In genomic region chr12:108693781-108694180, GRCh38 we compare ENCODE assay signal across 12 cellular contexts. TPM values are rescaled to one million over a fixed set of nuclear protein-coding genes. Genes with fewer than 3 reads are reported as not detected.
DNase-seq lines count a peak whose midpoint lies in the region; ATAC-seq, FAIRE-seq and TF ChIP-seq lines count a peak whose summit lies in the region.
"Had no signal": no experiment of that assay in that cellular context is flagged by ENCODE, and none has a peak within 500 bp of the region (broad histone marks: within the 10 kb centered on the region; RNA-seq: fewer than 3 reads in every experiment).

No MANE protein-coding gene starts in this region.

- FAIRE-seq in HepG2 (lab: Jason Lieb, UNC) (no peak), K562 (lab: Jason Lieb, UNC) (no peak)

- WGBS in HepG2 (ENCODE audit: low lambda C conversion rate): 97% methylated on average over 8 of the region's 8 CpGs
- WGBS in right lobe of liver (ENCODE audit: insufficient coverage, low coverage, low lambda C conversion rate, missing lambda C conversion rate): 84% methylated on average over 2 of the region's 8 CpGs
- 62% methylated on average over 8 of the region's 8 CpGs for WGBS in K562 (ENCODE audit: insufficient coverage, low coverage, missing lambda C conversion rate)

- intact Hi-C loops in HepG2 (cut with micrococcal nuclease; ENCODE audit: unreplicated experiment): loop anchor here (5.0 kb wide), 1 partner anchor 79 kb away; no protein-coding TSS in a partner anchor
- intact Hi-C loops in right lobe of liver (cut with DNase I): no loop called here
- intact Hi-C loops in K562 (cut with micrococcal nuclease): loop anchor here (5.0 kb wide), 1 partner anchor 61 kb away; the partner anchor contains the start of gene SELPLG

- peaks cover 38 to 57% of the 10 kb centered on the region in 2 donors for H3K4me1 Mint-ChIP-seq in natural killer cell treated with Interleukin-12 subunit alpha and Interleukin-12 subunit beta and Interleukin-15 and Interleukin-18, amount 100 ng/mL, for 72 hours (ENCODE audit: low read depth in 2 of 2)

- H3K9me3 ChIP-seq in HepG2 (ENCODE audit: low read length): no peaks in the 10 kb centered on the region
- H3K9me3 ChIP-seq in right lobe of liver: no peaks in the 10 kb centered on the region
- H3K9me3 ChIP-seq in K562 (replicated peaks; ENCODE audit: control insufficient read depth, insufficient read depth, low read depth, low read length): no peaks in the 10 kb centered on the region

- ATAC-seq in HepG2 (no peak), right lobe of liver (no peak), K562 (no peak), HG03175 (IDR thresholded peaks at IDR 0.05; ENCODE audit: unreplicated experiment) (no peak)
- no peak for ATAC-seq in natural killer cell treated with Interleukin-12 subunit alpha and Interleukin-12 subunit beta and Interleukin-15 and Interleukin-18, amount 100 ng/mL, for 72 hours

- H3K4me3 ChIP-seq in HepG2 (replicated peaks in 1 of 3; ENCODE audit: insufficient read depth in 1 of 3, low read depth in 2 of 3, low read length in 3 of 3) (no peak overlapping the region), right lobe of liver (no peak overlapping the region), K562 (no peak overlapping the region)

- in situ Hi-C loops in HepG2 (cut with HindIII; ENCODE audit: extremely low pct_ligation_motif_present, low pct_unique_long_range_greater_than_20kb): no loop called here
- in situ Hi-C loops in K562 (cut with MboI): no loop called here

- BruUV-seq in HepG2 (replicated peaks; lab: Mats Ljungman, UMichigan) (no TSS peak), K562 (replicated peaks; lab: Mats Ljungman, UMichigan) (no TSS peak)

- TF ChIP-seq EP300 in HepG2 (IDR thresholded peaks at IDR 0.05; ENCODE audit: low read depth in 2 of 2, low read length in 2 of 2) (no peak), HepG2 (CRISPR knock-in tag; IDR thresholded peaks at IDR 0.05; ENCODE audit: borderline replicate concordance) (no peak), K562 (IDR thresholded peaks at IDR 0.05; ENCODE audit: low read length) (no peak)

- H2AFZ ChIP-seq in HepG2 (ENCODE audit: low read length) (no peak overlapping the region), K562 (ENCODE audit: low read depth, low read length) (no peak overlapping the region)

- H3K27ac ChIP-seq in HepG2 (ENCODE audit: extremely low read length, insufficient read depth, low read length): peak overlapping the region; percentile 20
- H3K27ac ChIP-seq in right lobe of liver: no peak overlapping the region
- peak overlapping the region; percentile 99 for H3K27ac ChIP-seq in K562 (ENCODE audit: extremely low read depth, low read depth, low read length)

- no peaks in the 10 kb centered on the region for H3K9me3 Mint-ChIP-seq in natural killer cell treated with Interleukin-12 subunit alpha and Interleukin-12 subunit beta and Interleukin-15 and Interleukin-18, amount 100 ng/mL, for 72 hours

- CTCF ChIA-PET in HepG2 (lab: Yijun Ruan, JAX; ENCODE audit: low intra/inter-chr PET ratio, low total read pairs): no interaction called here
- CTCF ChIA-PET in K562 (lab: Yijun Ruan, JAX; ENCODE audit: low intra/inter-chr PET ratio): no interaction called here

- H3K79me2 ChIP-seq in HepG2 (ENCODE audit: insufficient read depth, low read length) (peaks cover 86% of the 10 kb centered on the region), K562 (ENCODE audit: control insufficient read depth, insufficient read depth, low read length) (peaks cover 87% of the 10 kb centered on the region)

- peak overlapping the region; percentile 39 to 41 for H3K27ac Mint-ChIP-seq in natural killer cell treated with Interleukin-12 subunit alpha and Interleukin-12 subunit beta and Interleukin-15 and Interleukin-18, amount 100 ng/mL, for 72 hours

- H3K4me1 ChIP-seq in HepG2 (ENCODE audit: insufficient read depth, low read length) (peaks cover 48% of the 10 kb centered on the region), right lobe of liver (peaks cover 0 to 15% (median 5%) of the 10 kb centered on the region in 4 donors), K562 (replicated peaks in 1 of 2; ENCODE audit: control insufficient read depth in 2 of 2, insufficient read depth in 2 of 2, low read length in 2 of 2) (peaks cover 38 to 85% of the 10 kb centered on the region in 2 experiments)

- no peak for DNase-seq in HepG2 (ENCODE audit: low spot score)
- no peak for DNase-seq in right lobe of liver
- DNase-seq in K562 (ENCODE audit: extremely low read depth in 1 of 4, low spot score in 3 of 4): peak in 1 of 4 experiments; percentile 32
- no peak for DNase-seq in natural killer cell treated with Interleukin-12 subunit alpha and Interleukin-12 subunit beta and Interleukin-15 and Interleukin-18, amount 100 ng/mL, for 72 hours (ENCODE audit: low spot score)
- DNase-seq in NCI-H1436 (lab: John Stamatoyannopoulos, UW): no peak
- DNase-seq in stimulated activated CD4-positive, alpha-beta T cell treated with anti-CD3 and anti-CD28 coated beads, Interleukin-2, amount 100 ng/mL, for 24 hours: no peak
- no peak for DNase-seq in SK-N-DZ (ENCODE audit: low spot score)
- DNase-seq: activated CD8-positive, alpha-beta memory T cell treated with anti-CD3 and anti-CD28 coated beads, Interleukin-2, amount 50 U/mL, for 48 hours; Karpas-422; NCI-H446 treated with DMSO at 0.1 percent for 48 hours; nucleus accumbens had no signal

- H3K36me3 ChIP-seq in HepG2 (replicated peaks in 1 of 2; ENCODE audit: control insufficient read depth in 1 of 2, insufficient read depth in 2 of 2, low read length in 2 of 2) (peaks cover 14 to 44% of the 10 kb centered on the region in 2 experiments), right lobe of liver (peaks cover 0 to 3% (median 0%) of the 10 kb centered on the region in 4 donors), K562 (ENCODE audit: control insufficient read depth, insufficient read depth, low read length) (peaks cover 64% of the 10 kb centered on the region)

- H3K9me1 ChIP-seq in K562 (ENCODE audit: control insufficient read depth, insufficient read depth, low read length): no peaks in the 10 kb centered on the region

- no peak for TF ChIP-seq POLR2A in HepG2 (IDR thresholded peaks at IDR 0.05; ENCODE audit: insufficient read depth in 1 of 2, low read depth in 2 of 2, low read length in 2 of 2)
- no peak for TF ChIP-seq POLR2A in right lobe of liver (IDR thresholded peaks at IDR 0.05)
- TF ChIP-seq POLR2A in K562 (conservative IDR thresholded peaks at IDR 0.05): no peak

- no peak overlapping the region for H3K4me2 ChIP-seq in HepG2 (ENCODE audit: low read depth, low read length)
- peak overlapping the region; percentile 75 for H3K4me2 ChIP-seq in K562 (ENCODE audit: insufficient read depth, low read length)

- H3K4me3 Mint-ChIP-seq in natural killer cell treated with Interleukin-12 subunit alpha and Interleukin-12 subunit beta and Interleukin-15 and Interleukin-18, amount 100 ng/mL, for 72 hours: peak overlapping the region; percentile 27

- POLR2A ChIA-PET in HepG2 (lab: Yijun Ruan, JAX): interaction anchor here (0.7 kb wide), 1 partner anchor 11 kb away, joined by 3 read pairs; no protein-coding TSS in a partner anchor
- POLR2A ChIA-PET in K562 (lab: Yijun Ruan, JAX): interaction anchor here (0.9 to 4.7 kb wide), 5 partner anchors 9 to 32 kb away, joined by 3 to 33 read pairs (median 5); no protein-coding TSS in a partner anchor

- H3K9ac ChIP-seq in HepG2 (ENCODE audit: insufficient read depth, low read depth, low read length): no peak overlapping the region
- peak overlapping the region; percentile 26 to 94; a peak in 2 of 4 replicates for H3K9ac ChIP-seq in K562 (ENCODE audit: insufficient read depth in 1 of 2, low read depth in 2 of 2, low read length in 2 of 2)

- H3K27me3 Mint-ChIP-seq in natural killer cell treated with Interleukin-12 subunit alpha and Interleukin-12 subunit beta and Interleukin-15 and Interleukin-18, amount 100 ng/mL, for 72 hours: no peaks in the 10 kb centered on the region

- TF ChIP-seq RAD21 in HepG2 (CRISPR knock-in tag; IDR thresholded peaks at IDR 0.05) (no peak), K562 (CRISPR knock-in tag; conservative IDR thresholded peaks at IDR 0.05 in 1 of 2, IDR thresholded peaks at IDR 0.05 in 1 of 2) (no peak)

- no peaks in the 10 kb centered on the region; the same call in 1 of the 2 replicates for H4K20me1 ChIP-seq in HepG2 (ENCODE audit: insufficient read depth, low read length)
- no peaks in the 10 kb centered on the region for H4K20me1 ChIP-seq in K562 (replicated peaks; ENCODE audit: control insufficient read depth, insufficient read depth, low read length)

- TF ChIP-seq CTCF in HepG2 (CRISPR knock-in tag; IDR thresholded peaks at IDR 0.05) (no peak), right lobe of liver (IDR thresholded peaks at IDR 0.05) (no peak), K562 (IDR thresholded peaks at IDR 0.05 in 2 of 3, conservative IDR thresholded peaks at IDR 0.05 in 1 of 3; ENCODE audit: insufficient read depth in 2 of 3, low read depth in 1 of 3, low read length in 3 of 3) (no peak)

- H3K27me3 ChIP-seq in HepG2 (ENCODE audit: control insufficient read depth in 1 of 2, insufficient read depth in 2 of 2, low read length in 2 of 2) (no peaks in the 10 kb centered on the region), right lobe of liver (no peaks in the 10 kb centered on the region), K562 (ENCODE audit: control insufficient read depth in 2 of 2, insufficient read depth in 2 of 2, low read length in 2 of 2) (no peaks in the 10 kb centered on the region)

- peaks cover 8% of the 10 kb centered on the region for H3K36me3 Mint-ChIP-seq in natural killer cell treated with Interleukin-12 subunit alpha and Interleukin-12 subunit beta and Interleukin-15 and Interleukin-18, amount 100 ng/mL, for 72 hours

RNA-seq across cellular contexts. Expression of gene CORO1C, which starts 37.5 kb away (rescaled TPM):
- 73.7 and 128 TPM in 2 replicates for total RNA-seq in HepG2 (2016; rRNA removed; fragmentation: Illumina TruSeq; extraction: Trizol)
- total RNA-seq in HepG2 (2016; cell fraction: cytosol; rRNA removed; fragmentation: Illumina TruSeq; extraction: Trizol; ENCODE audit: low read depth): 21.0 and 28.0 TPM in 2 replicates
- total RNA-seq in HepG2 (2016; cell fraction: insoluble cytoplasmic fraction; rRNA removed; fragmentation: Illumina TruSeq; extraction: Trizol): 70.7 and 135 TPM in 2 replicates
- total RNA-seq in HepG2 (2016; cell fraction: membrane; rRNA removed; fragmentation: Illumina TruSeq; extraction: Trizol): 29.9 and 30.4 TPM in 2 replicates
- total RNA-seq in HepG2 (2016; cell fraction: nucleus; rRNA removed; fragmentation: Illumina TruSeq; extraction: Trizol): 66.4 and 67.4 TPM in 2 replicates
- polyA plus RNA-seq in HepG2 (2011; rRNA removed): 116 and 131 TPM in 2 replicates
- polyA plus RNA-seq in HepG2 (2011; cell fraction: cytosol; rRNA removed): 95.2 and 104 TPM in 2 replicates
- 66.8 and 86.4 TPM in 2 replicates for polyA plus RNA-seq in HepG2 (2011; cell fraction: nucleus; rRNA removed)
- polyA plus RNA-seq in HepG2 (2012): 68.8 and 74.2 TPM in 2 replicates
- 5.3 and 6.6 TPM in 2 replicates for polyA plus RNA-seq in HepG2 (2016; cell fraction: cytosol; fragmentation: Illumina TruSeq; extraction: Trizol; ENCODE audit: low read depth)
- polyA plus RNA-seq in HepG2 (2016; cell fraction: insoluble cytoplasmic fraction; fragmentation: Illumina TruSeq; extraction: Trizol; ENCODE audit: low read depth): 202 and 219 TPM in 2 replicates
- polyA plus RNA-seq in HepG2 (2016; cell fraction: membrane; fragmentation: Illumina TruSeq; extraction: Trizol; ENCODE audit: low read depth): 17.3 and 18.7 TPM in 2 replicates
- 93.1 and 94.0 TPM in 2 replicates for polyA plus RNA-seq in HepG2 (2016; cell fraction: nucleus; fragmentation: Illumina TruSeq; extraction: Trizol; ENCODE audit: insufficient read depth, low read depth)
- 321 and 493 TPM in 2 replicates for polyA minus RNA-seq in HepG2 (2011; rRNA and poly(A)+ RNA removed; ENCODE audit: low replicate concordance)
- polyA minus RNA-seq in HepG2 (2011; cell fraction: cytosol; rRNA and poly(A)+ RNA removed): 108 and 148 TPM in 2 replicates
- polyA minus RNA-seq in HepG2 (2011; cell fraction: nucleus; rRNA and poly(A)+ RNA removed): 132 and 144 TPM in 2 replicates
- total RNA-seq in right lobe of liver: 100 to 1,000 TPM in 1 of 6 experiments, 10 to 100 TPM in 5; 36.6 to 100 (median 57.5) TPM
- total RNA-seq in K562 (2011; cell fraction: chromatin; rRNA removed; ENCODE audit: low replicate concordance): 275 and 365 TPM in 2 replicates
- 109 and 134 TPM in 2 replicates for total RNA-seq in K562 (2011; cell fraction: nucleolus; rRNA removed)
- 215 and 268 TPM in 2 replicates for total RNA-seq in K562 (2011; cell fraction: nucleoplasm; rRNA removed)
- total RNA-seq in K562 (2014; rRNA removed): 118 and 123 TPM in 2 replicates
- 154 and 166 TPM in 2 replicates for total RNA-seq in K562 (2014; rRNA removed; fragmentation: Illumina TruSeq; extraction: Trizol)
- total RNA-seq in K562 (2015; rRNA removed; fragmentation: Illumina TruSeq; extraction: Trizol): 141 and 147 TPM in 2 replicates
- total RNA-seq in K562 (2021): 206 TPM in 2 replicates
- polyA plus RNA-seq in K562 (2011; rRNA removed): 265 and 280 TPM in 2 replicates
- polyA plus RNA-seq in K562 (2011; cell fraction: cytosol; rRNA removed): 140 and 201 TPM in 2 replicates
- polyA plus RNA-seq in K562 (2011; cell fraction: nucleus; rRNA removed): 132 and 151 TPM in 2 replicates
- polyA plus RNA-seq in K562 (2012): 106 and 126 TPM in 2 replicates
- polyA plus RNA-seq in K562 (2014; fragmentation: Illumina TruSeq; extraction: Trizol): 142 and 159 TPM in 2 replicates
- polyA plus RNA-seq in K562 (2014; fragmentation: Nextera tagmentation; extraction: Ambion mirVana): 10 to 100 TPM; 55.2 to 68.6 TPM
- 125 and 150 TPM in 2 replicates for polyA plus RNA-seq in K562 (2014; rRNA removed)
- 667 and 775 TPM in 2 replicates for polyA minus RNA-seq in K562 (2011; rRNA and poly(A)+ RNA removed)
- 210 and 245 TPM in 2 replicates for polyA minus RNA-seq in K562 (2011; cell fraction: cytosol; rRNA and poly(A)+ RNA removed)
- 85.0 and 160 TPM in 2 replicates for polyA minus RNA-seq in K562 (2011; cell fraction: nucleus; rRNA and poly(A)+ RNA removed)
- total RNA-seq in natural killer cell treated with Interleukin-12 subunit alpha and Interleukin-12 subunit beta and Interleukin-15 and Interleukin-18, amount 100 ng/mL, for 72 hours: 10 to 100 TPM; 68.9 to 69.5 TPM
- polyA plus RNA-seq in SK-N-DZ (2014; cell fraction: cytosol; rRNA removed): 44.5 and 45.7 TPM in 2 replicates
- 21.9 and 32.1 TPM in 2 replicates for polyA plus RNA-seq in SK-N-DZ (2014; cell fraction: nucleus; rRNA removed)

Comparison
In these comparisons a context has a peak if more than half of its experiments do, and no peak if none do; other contexts are left out.
1. H3K27ac ChIP-seq: peak in HepG2 (single experiment) and K562 (single experiment); none in right lobe of liver (0 of 3).
2. intact Hi-C loops: an anchor here in HepG2 (5.0 kb wide) and K562 (5.0 kb wide); none called in right lobe of liver.